10 cellular contexts compared by ENCODE assay signal in the genomic region with DNA sequence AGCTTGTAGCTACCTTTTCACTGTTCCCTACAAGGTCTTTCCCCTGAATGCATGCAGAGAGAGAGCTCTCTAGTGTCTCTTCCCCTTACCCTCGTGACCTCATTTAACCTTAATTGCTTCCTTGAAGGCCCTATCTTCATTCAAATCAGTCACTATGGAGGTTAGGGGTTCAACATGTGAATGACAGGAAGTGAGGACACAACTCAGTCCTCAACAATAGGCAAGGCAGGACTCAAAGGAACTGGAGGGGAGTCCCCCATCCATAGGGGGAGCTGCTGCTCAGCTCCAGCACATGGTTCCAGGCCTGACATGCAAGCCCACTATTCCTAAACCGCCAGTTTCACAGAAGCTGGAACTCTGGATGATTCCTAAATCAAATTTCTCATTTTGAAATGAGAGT. TPM values are rescaled to one million over a fixed set of nuclear protein-coding genes. Genes with fewer than 3 reads are reported as not detected.
DNase-seq lines count a peak whose midpoint lies in the region; ATAC-seq and TF ChIP-seq lines count a peak whose summit lies in the region.
"Had no signal": no experiment of that assay in that cellular context is flagged by ENCODE, and none has a peak within 500 bp of the region (broad histone marks: within the 10 kb centered on the region; RNA-seq: fewer than 3 reads in every experiment).

No MANE protein-coding gene starts in this region.

- no CpG with 5 or more reads among the region's 2 CpGs for WGBS in neuronal stem cell (ENCODE audit: extremely low coverage in 2 of 2, insufficient read length in 2 of 2, insufficient replicate concordance in 1 of 2), 2 donors

- H3K9ac ChIP-seq in neuronal stem cell (ENCODE audit: low read depth, low read length, poor library complexity) = no peak overlapping the region

- H2BK120ac ChIP-seq in neuronal stem cell (ENCODE audit: low read depth, low read length) = no peak overlapping the region

- H3K27me3 Mint-ChIP-seq in activated naive CD4-positive, alpha-beta T cell treated with anti-CD3 and anti-CD28 coated beads for 36 hours (ENCODE audit: low read depth) = peaks cover 4% of the 10 kb centered on the region
- no peaks in the 10 kb centered on the region for H3K27me3 Mint-ChIP-seq in WTC11 (ENCODE audit: low read depth)

- peak; percentile 56; the same call in 1 of the 2 replicates for TF ChIP-seq CTCF in WTC11 (IDR thresholded peaks at IDR 0.05)

- no peak overlapping the region for H2BK15ac ChIP-seq in neuronal stem cell (ENCODE audit: low read length)

- no peak overlapping the region for H3K4me3 Mint-ChIP-seq in activated naive CD4-positive, alpha-beta T cell treated with anti-CD3 and anti-CD28 coated beads for 36 hours
- H3K4me3 Mint-ChIP-seq in WTC11 = no peak overlapping the region
- H3K4me3 Mint-ChIP-seq: activated naive CD8-positive, alpha-beta T cell had no signal

- H2AFZ ChIP-seq in neuronal stem cell (ENCODE audit: low read length) = peak overlapping the region; percentile 33

- intact Hi-C loops in activated naive CD4-positive, alpha-beta T cell treated with anti-CD3 and anti-CD28 coated beads for 36 hours (cut with micrococcal nuclease) = loop anchor here (2.0 kb wide), 1 partner anchor 33 kb away; the partner anchor contains the start of gene GYG1

- H3K9me3 Mint-ChIP-seq in activated naive CD4-positive, alpha-beta T cell treated with anti-CD3 and anti-CD28 coated beads for 36 hours = no peaks in the 10 kb centered on the region
- peaks cover 8% of the 10 kb centered on the region; the same call in 1 of the 2 replicates for H3K9me3 Mint-ChIP-seq in WTC11

- H3K4me3 ChIP-seq in neuronal stem cell (ENCODE audit: low read length in 2 of 2) = no peak overlapping the region
- H3K4me3 ChIP-seq: skin epidermis had no signal

- H3K4me1 ChIP-seq in neuronal stem cell (ENCODE audit: control insufficient read depth in 2 of 2, insufficient read depth in 1 of 2, low read depth in 1 of 2, low read length in 2 of 2) = peaks cover 2 to 5% of the 10 kb centered on the region in 2 donors

- peaks cover 7% of the 10 kb centered on the region for H3K4me1 Mint-ChIP-seq in activated naive CD4-positive, alpha-beta T cell treated with anti-CD3 and anti-CD28 coated beads for 36 hours (ENCODE audit: low read depth)
- H3K4me1 Mint-ChIP-seq in WTC11 = peaks cover 39% of the 10 kb centered on the region

- no peak overlapping the region for H3K27ac Mint-ChIP-seq in activated naive CD4-positive, alpha-beta T cell treated with anti-CD3 and anti-CD28 coated beads for 36 hours
- H3K27ac Mint-ChIP-seq in WTC11 = no peak overlapping the region
- H3K27ac Mint-ChIP-seq: activated naive CD8-positive, alpha-beta T cell had no signal

- no peak overlapping the region for H3K23ac ChIP-seq in neuronal stem cell (ENCODE audit: low read depth, low read length, poor library complexity)

- DNase-seq in activated naive CD4-positive, alpha-beta T cell treated with anti-CD3 and anti-CD28 coated beads for 36 hours = peak; percentile 25
- no peak for DNase-seq in activated naive CD4-positive, alpha-beta T cell treated with Interleukin-2 at 50 U/mL for 16 hours
- DNase-seq in WTC11 (ENCODE audit: low spot score) = peak; percentile 56
- DNase-seq in neuronal stem cell (ENCODE audit: low spot score) = no peak
- DNase-seq in A172 (ENCODE audit: low spot score) = no peak

- H3K18ac ChIP-seq in neuronal stem cell (ENCODE audit: low read length) = no peak overlapping the region

- no peaks in the 10 kb centered on the region for H3K27me3 ChIP-seq in neuronal stem cell (ENCODE audit: control insufficient read depth in 3 of 3, insufficient read depth in 3 of 3, low read depth in 1 of 3, low read length in 3 of 3)

- H3K36me3 ChIP-seq in neuronal stem cell (replicated peaks in 1 of 2; ENCODE audit: control insufficient read depth in 2 of 2, insufficient read depth in 2 of 2, low read length in 2 of 2) = no peaks in the 10 kb centered on the region

- no peak overlapping the region for H4K8ac ChIP-seq in neuronal stem cell (ENCODE audit: low read depth, low read length)

- no peak overlapping the region for H3K27ac ChIP-seq in neuronal stem cell (replicated peaks; ENCODE audit: low read length)
- H3K27ac ChIP-seq: skin epidermis had no signal

- no peak overlapping the region for H4K91ac ChIP-seq in neuronal stem cell (ENCODE audit: low read depth, low read length, poor library complexity)

- no peak overlapping the region for H2BK5ac ChIP-seq in neuronal stem cell (ENCODE audit: low read length)

- no peak overlapping the region for H3K4ac ChIP-seq in neuronal stem cell (ENCODE audit: low read length)

- ATAC-seq in HG03432 (IDR thresholded peaks at IDR 0.05; ENCODE audit: unreplicated experiment) (peak; percentile 69), WTC11 (peak; percentile 84), GM21737 (IDR thresholded peaks at IDR 0.05; ENCODE audit: unreplicated experiment) (no peak), GM19397 (IDR thresholded peaks at IDR 0.05; ENCODE audit: unreplicated experiment) (no peak)

- no peak overlapping the region for H3K4me2 ChIP-seq in neuronal stem cell (ENCODE audit: insufficient read depth, low read length, poor library complexity, severe bottlenecking)

- H2BK12ac ChIP-seq in neuronal stem cell (ENCODE audit: low read length) = no peak overlapping the region

- H3K79me1 ChIP-seq in neuronal stem cell (ENCODE audit: low read depth, low read length) = no peaks in the 10 kb centered on the region

- POLR2A ChIA-PET in WTC11 (lab: Charles Lee) = no interaction called here

- H3K14ac ChIP-seq in neuronal stem cell (ENCODE audit: low read length) = no peak overlapping the region

- no peaks in the 10 kb centered on the region for H3K36me3 Mint-ChIP-seq in activated naive CD4-positive, alpha-beta T cell treated with anti-CD3 and anti-CD28 coated beads for 36 hours (ENCODE audit: low read depth)
- no peaks in the 10 kb centered on the region for H3K36me3 Mint-ChIP-seq in WTC11
- H3K36me3 Mint-ChIP-seq: activated naive CD8-positive, alpha-beta T cell had no signal

- CTCF ChIA-PET in activated naive CD4-positive, alpha-beta T cell treated with anti-CD3 and anti-CD28 coated beads for 36 hours (lab: Charles Lee) = interaction anchor here (0.6 to 1.2 kb wide), 4 partner anchors 12 to 318 kb away, joined by 3 to 4 read pairs (median 3); no protein-coding TSS in a partner anchor
- CTCF ChIA-PET in WTC11 (lab: Charles Lee) = interaction anchor here (0.6 to 2.0 kb wide), 17 partner anchors 8 to 386 kb away, joined by 3 to 21 read pairs (median 5); partner anchors contain the start of gene TM4SF18

- no peak overlapping the region for H2AK5ac ChIP-seq in neuronal stem cell (ENCODE audit: low read depth, low read length)

- H3K9me3 ChIP-seq in neuronal stem cell (replicated peaks in 1 of 2; ENCODE audit: control insufficient read depth in 2 of 2, insufficient read depth in 1 of 2, low read depth in 1 of 2, low read length in 2 of 2) = no peaks in the 10 kb centered on the region

TF ChIP-seq in WTC11, 78 proteins besides CTCF, POLR2A, EP300 and RAD21 (continues in another document):
- TF ChIP-seq ZBTB43 (CRISPR knock-in tag; IDR thresholded peaks at IDR 0.05) = no peak
- no peak for TF ChIP-seq KAT7 (CRISPR knock-in tag; IDR thresholded peaks at IDR 0.05; ENCODE audit: borderline replicate concordance)
- no peak for TF ChIP-seq ARID4B (CRISPR knock-in tag; IDR thresholded peaks at IDR 0.05; ENCODE audit: borderline replicate concordance)

RNA-seq across cellular contexts. Expression of gene GYG1, which starts 33.8 kb away (rescaled TPM):
- total RNA-seq in activated naive CD4-positive, alpha-beta T cell treated with anti-CD3 and anti-CD28 coated beads for 36 hours = 10 to 100 TPM; 13.5 to 13.9 TPM
- 34.8 to 43.1 TPM (median 41.7 TPM) in 3 replicates for total RNA-seq in WTC11 (2021)
- 20.6 TPM for polyA plus RNA-seq in neuronal stem cell (2013, experiment 1 of 2)
- polyA plus RNA-seq in neuronal stem cell (2013, experiment 2 of 2) = 19.6 TPM
- 27.8 and 39.0 TPM in 2 replicates for total RNA-seq in A172 (2014; rRNA removed; shearing (Covaris generic))

Comparison
In these comparisons a context has a peak if more than half of its experiments do, and no peak if none do; other contexts are left out.
1. DNase-seq: peak in activated naive CD4-positive, alpha-beta T cell treated with anti-CD3 and anti-CD28 coated beads for 36 hours (single experiment) and WTC11 (single experiment); none in activated naive CD4-positive, alpha-beta T cell treated with Interleukin-2 at 50 U/mL for 16 hours (single experiment), neuronal stem cell (single experiment) and A172 (single experiment).
2. ATAC-seq: peak in HG03432 (single experiment) and WTC11 (single experiment); none in GM21737 (single experiment) and GM19397 (single experiment).